In genomic region chr19:2224754-2225349, GRCh38 we compare ENCODE assay signal across 23 cellular contexts. TPM values are rescaled to one million over a fixed set of nuclear protein-coding genes. Genes with fewer than 3 reads are reported as not detected.
DNase-seq lines count a peak whose midpoint lies in the region; TF ChIP-seq lines count a peak whose summit lies in the region.
"Had no signal": no experiment of that assay in that cellular context is flagged by ENCODE, and none has a peak within 500 bp of the region (broad histone marks: within the 10 kb centered on the region; RNA-seq: fewer than 3 reads in every experiment).

No MANE protein-coding gene starts in this region.

- no peak overlapping the region for H3K4me3 Mint-ChIP-seq in activated naive CD8-positive, alpha-beta T cell treated with anti-CD3 and anti-CD28 coated beads for 36 hours
- H3K4me3 Mint-ChIP-seq in nephron progenitor cell = no peak overlapping the region
- H3K4me3 Mint-ChIP-seq: dendritic cell treated with granulocyte-macrophage colony-stimulating factor and Interleukin-4, amounts not matched to agents 40 ng/mL and 50 ng/mL, for 4 days; nephron had no signal

- no peak overlapping the region; a peak in 1 of 20 replicates for H3K4me3 ChIP-seq in BLaER1 treated with 17β-estradiol and CSF1 and Interleukin-3, amounts not matched to agents 10 nM and 100 nM
- H3K4me3 ChIP-seq in DOHH2 (ENCODE audit: low read length) = no peak overlapping the region
- H3K4me3 ChIP-seq: GM23248, SJSA1, upper lobe of left lung had no signal

- no peak for DNase-seq in activated naive CD8-positive, alpha-beta T cell treated with anti-CD3 and anti-CD28 coated beads for 36 hours
- DNase-seq in nephron progenitor cell = no peak
- no peak for DNase-seq in NCI-H2227 treated with DMSO at 0.1 percent for 48 hours (lab: John Stamatoyannopoulos, UW)
- no peak for DNase-seq in NOMO-1 (lab: John Stamatoyannopoulos, UW; ENCODE audit: unreplicated experiment in 2 of 2)
- DNase-seq in caudate nucleus (lab: John Stamatoyannopoulos, UW) = no peak
- no peak for DNase-seq in NCI-H2171 treated with DMSO at 0.1 percent for 48 hours (lab: John Stamatoyannopoulos, UW)
- DNase-seq: activated CD8-positive, alpha-beta memory T cell treated with anti-CD3 and anti-CD28 coated beads, Interleukin-2, amount 50 U/mL, for 48 hours; activated effector memory CD4-positive, alpha-beta T cell treated with Interleukin-2 at 50 U/mL for 16 hours; GM23248; left ventricle myocardium superior; midbrain; NCI-H2171; NCI-H524 treated with DMSO at 0.1 percent for 48 hours; stimulated activated CD4-positive, alpha-beta T cell treated with anti-CD3 and anti-CD28 coated beads, Interleukin-15, amount 100 ng/mL, for 24 hours had no signal

- peak overlapping the region; percentile 10 for H3K27ac Mint-ChIP-seq in activated naive CD8-positive, alpha-beta T cell treated with anti-CD3 and anti-CD28 coated beads for 36 hours
- peak overlapping the region; percentile 97 for H3K27ac Mint-ChIP-seq in nephron progenitor cell

- H3K9ac ChIP-seq in BLaER1 treated with 17β-estradiol and CSF1 and Interleukin-3, amounts not matched to agents 10 nM and 100 nM = peak overlapping the region in 8 of 11 experiments; percentile 22 to 74 (median 58); a peak in 13 of 22 replicates
- H3K9ac ChIP-seq: GM23248 had no signal

- H3K4me1 ChIP-seq in BLaER1 treated with 17β-estradiol and CSF1 and Interleukin-3, amounts not matched to agents 10 nM and 100 nM = peaks cover 57 to 100% (median 98%) of the 10 kb centered on the region in 10 experiments
- peaks cover 69% of the 10 kb centered on the region for H3K4me1 ChIP-seq in DOHH2 (ENCODE audit: control insufficient read depth, low read length)
- H3K4me1 ChIP-seq: SJSA1, upper lobe of left lung had no signal

- H3K4me1 Mint-ChIP-seq in activated naive CD8-positive, alpha-beta T cell treated with anti-CD3 and anti-CD28 coated beads for 36 hours = peaks cover 6% of the 10 kb centered on the region
- no peaks in the 10 kb centered on the region for H3K4me1 Mint-ChIP-seq in nephron progenitor cell
- H3K4me1 Mint-ChIP-seq: nephron had no signal

- peaks cover 0 to 12% (median 0%) of the 10 kb centered on the region in 11 experiments; a peak in 1 of 22 replicates for H3K27me3 ChIP-seq in BLaER1 treated with 17β-estradiol and CSF1 and Interleukin-3, amounts not matched to agents 10 nM and 100 nM
- no peaks in the 10 kb centered on the region for H3K27me3 ChIP-seq in DOHH2 (ENCODE audit: control insufficient read depth, low read length)
- H3K27me3 ChIP-seq: SJSA1, upper lobe of left lung had no signal

- peaks cover 19% of the 10 kb centered on the region for H3F3A ChIP-seq in DOHH2 (ENCODE audit: control insufficient read depth, insufficient read depth)

- peaks cover 88 to 100% (median 97%) of the 10 kb centered on the region in 11 experiments for H4K20me1 ChIP-seq in BLaER1 treated with 17β-estradiol and CSF1 and Interleukin-3, amounts not matched to agents 10 nM and 100 nM
- H4K20me1 ChIP-seq in DOHH2 (ENCODE audit: control insufficient read depth, insufficient read depth, low read depth, low read length) = 0 out of 2 replicates have a peak, but pooled peaks cover 3% of the 10 kb centered on the region

- no peaks in the 10 kb centered on the region for H3K9me3 Mint-ChIP-seq in activated naive CD8-positive, alpha-beta T cell treated with anti-CD3 and anti-CD28 coated beads for 36 hours
- H3K9me3 Mint-ChIP-seq in nephron progenitor cell = no peaks in the 10 kb centered on the region
- H3K9me3 Mint-ChIP-seq: dendritic cell treated with granulocyte-macrophage colony-stimulating factor and Interleukin-4, amounts not matched to agents 40 ng/mL and 50 ng/mL, for 4 days; nephron had no signal

- H3K36me3 ChIP-seq in BLaER1 treated with 17β-estradiol and CSF1 and Interleukin-3, amounts not matched to agents 10 nM and 100 nM = peaks cover 61 to 79% (median 68%) of the 10 kb centered on the region in 11 experiments
- peaks cover 90% of the 10 kb centered on the region for H3K36me3 ChIP-seq in DOHH2 (ENCODE audit: control insufficient read depth, low read length)

- H3K36me3 Mint-ChIP-seq in activated naive CD8-positive, alpha-beta T cell treated with anti-CD3 and anti-CD28 coated beads for 36 hours = peaks cover 19% of the 10 kb centered on the region
- H3K36me3 Mint-ChIP-seq in nephron progenitor cell (ENCODE audit: low read depth) = peaks cover 13% of the 10 kb centered on the region

- H3K27ac ChIP-seq in BLaER1 treated with 17β-estradiol and CSF1 and Interleukin-3, amounts not matched to agents 10 nM and 100 nM = peak overlapping the region in 8 of 11 experiments; percentile 44 to 79 (median 68); a peak in 15 of 22 replicates
- H3K27ac ChIP-seq in DOHH2 (ENCODE audit: low read depth, low read length) = peak overlapping the region; percentile 54; the same call in 1 of the 2 replicates
- H3K27ac ChIP-seq in caudate nucleus (ENCODE audit: low read depth, low read length) = no peak overlapping the region
- H3K27ac ChIP-seq: GM23248, SJSA1, upper lobe of left lung had no signal

- no peaks in the 10 kb centered on the region for H3K9me2 ChIP-seq in DOHH2 (replicated peaks; ENCODE audit: control insufficient read depth, low read length)

- peak overlapping the region in 10 of 11 experiments; percentile 46 to 94 (median 82); a peak in 18 of 22 replicates for H3K4me2 ChIP-seq in BLaER1 treated with 17β-estradiol and CSF1 and Interleukin-3, amounts not matched to agents 10 nM and 100 nM
- H3K4me2 ChIP-seq in DOHH2 (ENCODE audit: low read length) = no peak overlapping the region

- H3K27me3 Mint-ChIP-seq in activated naive CD8-positive, alpha-beta T cell treated with anti-CD3 and anti-CD28 coated beads for 36 hours = no peaks in the 10 kb centered on the region
- H3K27me3 Mint-ChIP-seq in nephron progenitor cell (ENCODE audit: low read depth, poor library complexity) = peaks cover 3% of the 10 kb centered on the region
- H3K27me3 Mint-ChIP-seq: dendritic cell treated with granulocyte-macrophage colony-stimulating factor and Interleukin-4, amounts not matched to agents 40 ng/mL and 50 ng/mL, for 4 days had no signal

- H3K79me2 ChIP-seq in DOHH2 (ENCODE audit: control insufficient read depth, low read length) = peaks cover 18% of the 10 kb centered on the region

- no peaks in the 10 kb centered on the region for H3K9me3 ChIP-seq in BLaER1 treated with 17β-estradiol and CSF1 and Interleukin-3, amounts not matched to agents 10 nM and 100 nM (replicated peaks in 1 of 11)
- no peaks in the 10 kb centered on the region for H3K9me3 ChIP-seq in DOHH2 (ENCODE audit: control insufficient read depth, insufficient read depth, low read length)
- H3K9me3 ChIP-seq: SJSA1, upper lobe of left lung had no signal

- no peak for TF ChIP-seq CTCF in DOHH2 (IDR thresholded peaks at IDR 0.05; ENCODE audit: low read depth, low read length, poor library complexity, severe bottlenecking)
- TF ChIP-seq CTCF in nephron progenitor cell (IDR thresholded peaks at IDR 0.05) = no peak

RNA-seq across cellular contexts. Expression of gene PLEKHJ1, which starts 11.3 kb away (rescaled TPM):
- total RNA-seq in activated naive CD8-positive, alpha-beta T cell treated with anti-CD3 and anti-CD28 coated beads for 36 hours = 10 to 100 TPM; 82.7 to 84.6 TPM

RNA-seq across cellular contexts. Expression of gene SF3A2, which starts 11.8 kb away (rescaled TPM):
- 100 to 1,000 TPM; 160 to 162 TPM for total RNA-seq in activated naive CD8-positive, alpha-beta T cell treated with anti-CD3 and anti-CD28 coated beads for 36 hours

RNA-seq across cellular contexts. Expression of gene AMH, which starts 24.3 kb away (rescaled TPM):
- 1 to 10 TPM; 7.4 to 10.0 TPM for total RNA-seq in activated naive CD8-positive, alpha-beta T cell treated with anti-CD3 and anti-CD28 coated beads for 36 hours
- total RNA-seq: GM23248 had no signal

RNA-seq across cellular contexts. Expression of gene JSRP1, which starts 31.4 kb away (rescaled TPM):
- under 1 TPM; 0.45 to 0.50 TPM for total RNA-seq in activated naive CD8-positive, alpha-beta T cell treated with anti-CD3 and anti-CD28 coated beads for 36 hours
- total RNA-seq: GM23248; left ventricle myocardium superior; posterior vena cava; sciatic nerve; SJSA1; T-helper 1 cell treated with Interleukin-12 subunit alpha and Interleukin-12 subunit beta and Interleukin-4 antibody, amounts not matched to agents 30 ng/mL and 1 ng/mL, for 36 hours had no signal

RNA-seq across cellular contexts. Expression of gene PEAK3, which starts 57.1 kb away (rescaled TPM):
- total RNA-seq in activated naive CD8-positive, alpha-beta T cell treated with anti-CD3 and anti-CD28 coated beads for 36 hours = not detected
- total RNA-seq: GM23248, SJSA1 had no signal
